In the genomic region with DNA sequence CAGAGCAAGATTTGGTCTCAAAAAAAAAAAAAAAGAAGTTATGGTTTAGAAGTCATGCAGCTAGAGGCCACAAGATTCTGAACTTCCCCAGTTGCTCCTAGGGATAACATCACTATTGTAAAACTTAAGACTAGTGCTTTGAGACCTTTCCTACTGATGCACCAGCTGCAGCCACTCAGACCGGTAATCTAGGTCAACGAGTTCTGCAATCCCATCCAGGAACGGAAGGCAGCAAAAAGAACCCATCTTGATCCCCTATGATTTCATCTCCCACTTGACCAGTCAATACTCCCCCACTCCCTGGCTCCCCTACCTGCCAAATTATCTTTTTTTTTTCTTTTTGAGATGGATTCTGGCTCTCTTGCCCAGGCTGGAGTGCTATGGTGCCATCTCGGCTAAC, we compare ENCODE assay signal across 20 cellular contexts. TPM values are rescaled to one million over a fixed set of nuclear protein-coding genes. Genes with fewer than 3 reads are reported as not detected.
DNase-seq lines count a peak whose midpoint lies in the region; ATAC-seq, FAIRE-seq and TF ChIP-seq lines count a peak whose summit lies in the region.
"Had no signal": no experiment of that assay in that cellular context is flagged by ENCODE, and none has a peak within 500 bp of the region (broad histone marks: within the 10 kb centered on the region; RNA-seq: fewer than 3 reads in every experiment).

No MANE protein-coding gene starts in this region.

- H3K4me3 Mint-ChIP-seq in stimulated activated naive CD8-positive, alpha-beta T cell treated with anti-CD3 and anti-CD28 coated beads, Interleukin-15, Interleukin-2, amounts not matched to agents 100 ng/mL and 50 ng/mL, for 24 hours, result no peak overlapping the region
- H3K4me3 Mint-ChIP-seq in CD14-positive monocyte, result no peak overlapping the region
- H3K4me3 Mint-ChIP-seq: CD4-positive, alpha-beta T cell had no signal

- no peak for FAIRE-seq in HepG2 (lab: Jason Lieb, UNC)
- FAIRE-seq: GM12892, GM19239, H54, HTR-8/SVneo had no signal

- POLR2A ChIA-PET in HepG2 (lab: Yijun Ruan, JAX), result no interaction called here

- H3K9me3 Mint-ChIP-seq in stimulated activated naive CD8-positive, alpha-beta T cell treated with anti-CD3 and anti-CD28 coated beads, Interleukin-15, Interleukin-2, amounts not matched to agents 100 ng/mL and 50 ng/mL, for 24 hours, result no peaks in the 10 kb centered on the region
- H3K9me3 Mint-ChIP-seq in CD14-positive monocyte, result peaks cover 0 to 3% (median 1%) of the 10 kb centered on the region in 7 donors
- H3K9me3 Mint-ChIP-seq: CD4-positive, alpha-beta T cell had no signal

- H3K27me3 ChIP-seq in gastroesophageal sphincter (no peaks in the 10 kb centered on the region), HepG2 (ENCODE audit: control insufficient read depth in 1 of 2, insufficient read depth in 2 of 2, low read length in 2 of 2) (no peaks in the 10 kb centered on the region)
- H3K27me3 ChIP-seq: BLaER1 treated with 17β-estradiol and CSF1 and Interleukin-3, amounts not matched to agents 10 nM and 100 nM had no signal

- CTCF ChIA-PET in HepG2 (lab: Yijun Ruan, JAX; ENCODE audit: low intra/inter-chr PET ratio, low total read pairs), result no interaction called here

- peak; percentile 8 for DNase-seq in NCI-H510A treated with DMSO at 0.1 percent for 48 hours (lab: John Stamatoyannopoulos, UW)
- no peak for DNase-seq in NCI-H510A (lab: John Stamatoyannopoulos, UW)
- DNase-seq in stimulated activated naive CD8-positive, alpha-beta T cell treated with anti-CD3 and anti-CD28 coated beads, Interleukin-15, Interleukin-2, amounts not matched to agents 100 U/mL and 50 U/mL, for 24 hours, result no peak
- no peak for DNase-seq in CD14-positive monocyte (ENCODE audit: low spot score)
- no peak for DNase-seq in HepG2 (ENCODE audit: low spot score)
- DNase-seq: ACHN, Calu3, DMS 273 treated with DMSO at 0.1 percent for 48 hours, DMS79 treated with DMSO at 0.1 percent for 48 hours, GDM1 had no signal

- no peak overlapping the region for H2AFZ ChIP-seq in HepG2 (ENCODE audit: low read length)

- H3K36me3 ChIP-seq in gastroesophageal sphincter (no peaks in the 10 kb centered on the region), HepG2 (replicated peaks in 1 of 2; ENCODE audit: control insufficient read depth in 1 of 2, insufficient read depth in 2 of 2, low read length in 2 of 2) (no peaks in the 10 kb centered on the region)
- H3K36me3 ChIP-seq: BLaER1 treated with 17β-estradiol and CSF1 and Interleukin-3, amounts not matched to agents 10 nM and 100 nM had no signal

- WGBS in gastroesophageal sphincter (ENCODE audit: low coverage in 1 of 2), 2 donors, result 76 to 83% methylated on average over 1 to 4 of the region's 4 CpGs
- WGBS in HepG2 (ENCODE audit: low lambda C conversion rate), result 100% methylated on average over 4 of the region's 4 CpGs

- H3K4me1 ChIP-seq in gastroesophageal sphincter (no peaks in the 10 kb centered on the region), HepG2 (ENCODE audit: insufficient read depth, low read length) (peaks cover 87% of the 10 kb centered on the region)

- TF ChIP-seq RAD21 in HepG2 (CRISPR knock-in tag; IDR thresholded peaks at IDR 0.05), result no peak

- no peak for TF ChIP-seq EP300 in gastroesophageal sphincter (IDR thresholded peaks at IDR 0.05)
- TF ChIP-seq EP300 in HepG2 (IDR thresholded peaks at IDR 0.05; ENCODE audit: low read depth in 2 of 2, low read length in 2 of 2), result no peak
- TF ChIP-seq EP300 in HepG2 (CRISPR knock-in tag; IDR thresholded peaks at IDR 0.05; ENCODE audit: borderline replicate concordance), result no peak

- no TSS peak for BruUV-seq in HepG2 (replicated peaks; lab: Mats Ljungman, UMichigan)

- no peak overlapping the region for H3K9ac ChIP-seq in HepG2 (ENCODE audit: insufficient read depth, low read depth, low read length)
- H3K9ac ChIP-seq: BLaER1 treated with 17β-estradiol and CSF1 and Interleukin-3, amounts not matched to agents 10 nM and 100 nM had no signal

- TF ChIP-seq POLR2A in gastroesophageal sphincter (IDR thresholded peaks at IDR 0.05) (no peak), HepG2 (IDR thresholded peaks at IDR 0.05; ENCODE audit: insufficient read depth in 1 of 2, low read depth in 2 of 2, low read length in 2 of 2) (no peak)

- H3K27ac Mint-ChIP-seq in stimulated activated naive CD8-positive, alpha-beta T cell treated with anti-CD3 and anti-CD28 coated beads, Interleukin-15, Interleukin-2, amounts not matched to agents 100 ng/mL and 50 ng/mL, for 24 hours, result peak overlapping the region; percentile 28
- no peak overlapping the region for H3K27ac Mint-ChIP-seq in CD14-positive monocyte

- H4K20me1 ChIP-seq in HepG2 (ENCODE audit: insufficient read depth, low read length), result no peaks in the 10 kb centered on the region
- H4K20me1 ChIP-seq: BLaER1 treated with 17β-estradiol and CSF1 and Interleukin-3, amounts not matched to agents 10 nM and 100 nM had no signal

- H3K27ac ChIP-seq in gastroesophageal sphincter (no peak overlapping the region), HepG2 (ENCODE audit: extremely low read length, insufficient read depth, low read length) (no peak overlapping the region)
- H3K27ac ChIP-seq: BLaER1 treated with 17β-estradiol and CSF1 and Interleukin-3, amounts not matched to agents 10 nM and 100 nM had no signal

- in situ Hi-C loops in HepG2 (cut with HindIII; ENCODE audit: extremely low pct_ligation_motif_present, low pct_unique_long_range_greater_than_20kb), result no loop called here

- H3K79me2 ChIP-seq in HepG2 (ENCODE audit: insufficient read depth, low read length), result no peaks in the 10 kb centered on the region

- H3K4me3 ChIP-seq in gastroesophageal sphincter (no peak overlapping the region), HepG2 (replicated peaks in 1 of 3; ENCODE audit: insufficient read depth in 1 of 3, low read depth in 2 of 3, low read length in 3 of 3) (no peak overlapping the region)
- H3K4me3 ChIP-seq: BLaER1 treated with 17β-estradiol and CSF1 and Interleukin-3, amounts not matched to agents 10 nM and 100 nM had no signal

- H3K4me2 ChIP-seq in HepG2 (ENCODE audit: low read depth, low read length), result no peak overlapping the region

- no peaks in the 10 kb centered on the region for H3K27me3 Mint-ChIP-seq in stimulated activated naive CD8-positive, alpha-beta T cell treated with anti-CD3 and anti-CD28 coated beads, Interleukin-15, Interleukin-2, amounts not matched to agents 100 ng/mL and 50 ng/mL, for 24 hours
- H3K27me3 Mint-ChIP-seq in CD14-positive monocyte (ENCODE audit: low read depth in 3 of 3), result peaks cover 0 to 5% (median 0%) of the 10 kb centered on the region in 3 donors
- H3K27me3 Mint-ChIP-seq: CD4-positive, alpha-beta T cell had no signal

- H3K9me3 ChIP-seq in gastroesophageal sphincter (no peaks in the 10 kb centered on the region), HepG2 (ENCODE audit: low read length) (no peaks in the 10 kb centered on the region)
- H3K9me3 ChIP-seq: BLaER1 treated with 17β-estradiol and CSF1 and Interleukin-3, amounts not matched to agents 10 nM and 100 nM had no signal

- peaks cover 33% of the 10 kb centered on the region for H3K4me1 Mint-ChIP-seq in stimulated activated naive CD8-positive, alpha-beta T cell treated with anti-CD3 and anti-CD28 coated beads, Interleukin-15, Interleukin-2, amounts not matched to agents 100 ng/mL and 50 ng/mL, for 24 hours (ENCODE audit: low read depth)
- peaks cover 4% of the 10 kb centered on the region for H3K4me1 Mint-ChIP-seq in CD14-positive monocyte

- intact Hi-C loops in CD14-positive monocyte (cut with micrococcal nuclease) (no loop called here), HepG2 (cut with micrococcal nuclease; ENCODE audit: unreplicated experiment) (no loop called here)

- no peaks in the 10 kb centered on the region for H3K36me3 Mint-ChIP-seq in stimulated activated naive CD8-positive, alpha-beta T cell treated with anti-CD3 and anti-CD28 coated beads, Interleukin-15, Interleukin-2, amounts not matched to agents 100 ng/mL and 50 ng/mL, for 24 hours (ENCODE audit: low read depth)
- H3K36me3 Mint-ChIP-seq in CD14-positive monocyte, result no peaks in the 10 kb centered on the region

- ATAC-seq in stimulated activated naive CD8-positive, alpha-beta T cell treated with anti-CD3 and anti-CD28 coated beads, Interleukin-15, Interleukin-2, amounts not matched to agents 100 U/mL and 50 U/mL, for 24 hours, result no peak
- ATAC-seq in gastroesophageal sphincter, result peak; percentile 53
- no peak for ATAC-seq in HepG2
- ATAC-seq in GM21381 (IDR thresholded peaks at IDR 0.05; ENCODE audit: unreplicated experiment), result no peak
- ATAC-seq: HCT116 had no signal

- TF ChIP-seq CTCF in gastroesophageal sphincter (IDR thresholded peaks at IDR 0.05) (no peak), CD14-positive monocyte (IDR thresholded peaks at IDR 0.05) (no peak), HepG2 (CRISPR knock-in tag; IDR thresholded peaks at IDR 0.05) (no peak)

RNA-seq across cellular contexts. Expression of gene TTC39B, which starts 46.9 kb away (rescaled TPM):
- 10 to 100 TPM in 3 of 4 donors, 1 to 10 TPM in 1; 9.0 to 15.4 (median 11.8) TPM for total RNA-seq in gastroesophageal sphincter
- polyA plus RNA-seq in CD14-positive monocyte, result 1 to 10 TPM in 1 of 2 donors, under 1 TPM in 1; 0.87 to 3.1 TPM
- 18.5 and 19.4 TPM in 2 replicates for total RNA-seq in HepG2 (2016; rRNA removed; fragmentation: Illumina TruSeq; extraction: Trizol)
- 3.7 and 4.6 TPM in 2 replicates for total RNA-seq in HepG2 (2016; cell fraction: cytosol; rRNA removed; fragmentation: Illumina TruSeq; extraction: Trizol; ENCODE audit: low read depth)
- total RNA-seq in HepG2 (2016; cell fraction: insoluble cytoplasmic fraction; rRNA removed; fragmentation: Illumina TruSeq; extraction: Trizol), result 19.8 and 20.5 TPM in 2 replicates
- total RNA-seq in HepG2 (2016; cell fraction: membrane; rRNA removed; fragmentation: Illumina TruSeq; extraction: Trizol), result 7.6 and 10.4 TPM in 2 replicates
- 28.5 and 32.5 TPM in 2 replicates for total RNA-seq in HepG2 (2016; cell fraction: nucleus; rRNA removed; fragmentation: Illumina TruSeq; extraction: Trizol)
- polyA plus RNA-seq in HepG2 (2011; rRNA removed), result 9.8 and 14.3 TPM in 2 replicates
- polyA plus RNA-seq in HepG2 (2011; cell fraction: cytosol; rRNA removed), result 4.3 and 4.7 TPM in 2 replicates
- polyA plus RNA-seq in HepG2 (2011; cell fraction: nucleus; rRNA removed), result 19.0 and 22.8 TPM in 2 replicates
- 5.4 and 7.7 TPM in 2 replicates for polyA plus RNA-seq in HepG2 (2012)
- polyA plus RNA-seq in HepG2 (2016; cell fraction: cytosol; fragmentation: Illumina TruSeq; extraction: Trizol; ENCODE audit: low read depth), result 1.6 and 1.8 TPM in 2 replicates
- polyA plus RNA-seq in HepG2 (2016; cell fraction: insoluble cytoplasmic fraction; fragmentation: Illumina TruSeq; extraction: Trizol; ENCODE audit: low read depth), result 9.2 and 10.2 TPM in 2 replicates
- 3.8 and 4.1 TPM in 2 replicates for polyA plus RNA-seq in HepG2 (2016; cell fraction: membrane; fragmentation: Illumina TruSeq; extraction: Trizol; ENCODE audit: low read depth)
- polyA plus RNA-seq in HepG2 (2016; cell fraction: nucleus; fragmentation: Illumina TruSeq; extraction: Trizol; ENCODE audit: insufficient read depth, low read depth), result 20.6 and 23.2 TPM in 2 replicates
- polyA minus RNA-seq in HepG2 (2011; rRNA and poly(A)+ RNA removed; ENCODE audit: low replicate concordance), result 0.61 and 32.6 TPM in 2 replicates
- 14.8 and 15.7 TPM in 2 replicates for polyA minus RNA-seq in HepG2 (2011; cell fraction: cytosol; rRNA and poly(A)+ RNA removed)
- 59.2 and 75.3 TPM in 2 replicates for polyA minus RNA-seq in HepG2 (2011; cell fraction: nucleus; rRNA and poly(A)+ RNA removed)
